ENCODE assay signal across 15 cellular contexts in the genomic region with DNA sequence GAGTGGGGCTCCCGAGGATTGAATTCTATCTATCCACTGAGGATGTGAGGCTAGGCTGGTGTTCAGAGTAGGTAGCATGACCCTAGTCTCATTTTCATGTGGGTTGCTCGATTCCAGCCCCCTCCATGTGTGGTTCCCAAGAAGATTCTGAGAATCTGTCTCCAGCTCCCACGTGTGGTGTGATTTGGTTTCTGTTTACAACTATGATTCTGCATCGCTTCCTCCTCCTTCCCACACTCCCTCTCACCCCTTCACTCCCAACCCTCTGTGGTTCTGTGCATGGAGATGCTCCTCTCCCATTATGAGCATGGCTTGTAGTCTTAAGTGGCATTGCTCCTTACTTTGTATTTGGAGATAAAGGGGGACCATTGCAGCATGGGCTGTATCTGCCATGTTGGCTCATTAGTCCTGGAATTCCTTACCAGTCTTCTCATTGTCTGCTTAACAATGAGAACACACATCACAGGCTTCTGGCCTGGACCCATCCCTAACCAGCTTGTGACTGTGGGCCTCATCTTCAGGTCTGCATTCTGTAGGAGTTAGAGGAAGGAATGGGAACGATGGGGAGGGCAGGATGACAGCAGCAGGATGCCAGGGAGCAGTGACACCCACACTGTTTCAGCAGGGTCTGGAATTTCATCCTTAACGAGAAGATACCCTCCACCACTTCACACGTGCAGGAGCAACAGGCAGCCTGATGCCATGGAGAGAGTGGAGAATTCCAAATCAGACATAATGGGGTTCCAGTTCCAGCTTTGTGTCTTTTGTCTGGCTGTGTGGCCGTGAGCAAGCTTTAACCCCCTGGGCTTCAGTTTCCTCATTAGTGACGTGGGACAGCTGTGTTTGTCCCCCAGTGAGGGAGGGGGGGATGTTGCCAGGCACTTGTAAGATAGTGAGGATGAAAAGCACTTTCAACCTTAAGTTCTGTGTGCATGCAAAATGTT.
A peak's percentile ranks its signal among the peaks of the same experiment; 100 is the strongest.
DNase-seq lines count a peak whose midpoint lies in the region; ATAC-seq, FAIRE-seq and TF ChIP-seq lines count a peak whose summit lies in the region.
"Had no signal": no experiment of that assay in that cellular context is flagged by ENCODE, and none has a peak within 500 bp of the region (broad histone marks: within the 10 kb centered on the region; RNA-seq: fewer than 3 reads in every experiment).

No MANE protein-coding gene starts in this region.

- no peak overlapping the region for H3K4me3 Mint-ChIP-seq in astrocyte (ENCODE audit: unreplicated experiment)
- no peak overlapping the region for H3K4me3 Mint-ChIP-seq in activated CD8-positive, alpha-beta T cell treated with anti-CD3 and anti-CD28 coated beads for 36 hours
- H3K4me3 Mint-ChIP-seq: CD4-positive, CD25-positive, alpha-beta regulatory T cell had no signal

- H4K20me1 ChIP-seq in astrocyte (ENCODE audit: insufficient read depth, low read length): no peaks in the 10 kb centered on the region

- H3K27ac ChIP-seq in astrocyte (ENCODE audit: low read depth, low read length) (peak overlapping the region; percentile 86), Peyer's patch (no peak overlapping the region)
- H3K27ac ChIP-seq: VCaP had no signal

- peak overlapping the region; percentile 31 for H2AFZ ChIP-seq in astrocyte (ENCODE audit: low read depth, low read length)

- peak; percentile 16 for DNase-seq in stimulated activated CD4-positive, alpha-beta T cell treated with anti-CD3 and anti-CD28 coated beads, Interleukin-15, amount 100 ng/mL, for 24 hours
- DNase-seq in stimulated activated CD4-positive, alpha-beta T cell treated with anti-CD3 and anti-CD28 coated beads, Interleukin-12 subunit alpha, Interleukin-12 subunit beta, amount 100 ng/mL, for 4 hours: no peak
- DNase-seq in astrocyte (ENCODE audit: low read depth): peak; percentile 38
- peak; percentile 30 for DNase-seq in myocyte (ENCODE audit: low read depth)
- DNase-seq in NCI-H510A (lab: John Stamatoyannopoulos, UW): no peak
- no peak for DNase-seq in activated CD8-positive, alpha-beta T cell treated with anti-CD3 and anti-CD28 coated beads for 36 hours
- no peak for DNase-seq in BE2C
- no peak for DNase-seq in Peyer's patch
- DNase-seq: activated naive CD4-positive, alpha-beta T cell; CD4-positive, CD25-positive, alpha-beta regulatory T cell; effector memory CD4-positive, alpha-beta T cell; naive B cell; stimulated activated CD4-positive, alpha-beta T cell treated with anti-CD3 and anti-CD28 coated beads, Interleukin-4, amount 100 ng/mL, for 1 hour had no signal

- H3K27me3 ChIP-seq in astrocyte (ENCODE audit: insufficient read depth, low read length) (no peaks in the 10 kb centered on the region), BE2C (no peaks in the 10 kb centered on the region), Peyer's patch (no peaks in the 10 kb centered on the region)

- FAIRE-seq in astrocyte (lab: Jason Lieb, UNC): no peak

- peak overlapping the region; percentile 88 for H3K27ac Mint-ChIP-seq in astrocyte (ENCODE audit: unreplicated experiment)
- H3K27ac Mint-ChIP-seq in activated CD8-positive, alpha-beta T cell treated with anti-CD3 and anti-CD28 coated beads for 36 hours: no peak overlapping the region
- H3K27ac Mint-ChIP-seq: CD4-positive, CD25-positive, alpha-beta regulatory T cell had no signal

- intact Hi-C loops in activated CD8-positive, alpha-beta T cell treated with anti-CD3 and anti-CD28 coated beads for 36 hours (cut with micrococcal nuclease): no loop called here

- no peaks in the 10 kb centered on the region for H3K9me3 Mint-ChIP-seq in astrocyte (ENCODE audit: unreplicated experiment)
- H3K9me3 Mint-ChIP-seq in activated CD8-positive, alpha-beta T cell treated with anti-CD3 and anti-CD28 coated beads for 36 hours: no peaks in the 10 kb centered on the region
- H3K9me3 Mint-ChIP-seq: CD4-positive, CD25-positive, alpha-beta regulatory T cell; naive B cell had no signal

- H3K9ac ChIP-seq in astrocyte (ENCODE audit: low read length): peak overlapping the region; percentile 68

- peaks cover 48% of the 10 kb centered on the region for H3K4me1 Mint-ChIP-seq in astrocyte (ENCODE audit: low read depth, unreplicated experiment)
- H3K4me1 Mint-ChIP-seq in activated CD8-positive, alpha-beta T cell treated with anti-CD3 and anti-CD28 coated beads for 36 hours (ENCODE audit: low read depth): peaks cover 12% of the 10 kb centered on the region

- H3K27me3 Mint-ChIP-seq in astrocyte (ENCODE audit: low read depth, unreplicated experiment): no peaks in the 10 kb centered on the region
- H3K27me3 Mint-ChIP-seq in activated CD8-positive, alpha-beta T cell treated with anti-CD3 and anti-CD28 coated beads for 36 hours: no peaks in the 10 kb centered on the region
- H3K27me3 Mint-ChIP-seq: naive B cell had no signal

- ATAC-seq in activated CD8-positive, alpha-beta T cell treated with anti-CD3 and anti-CD28 coated beads for 36 hours: no peak

- H3K36me3 Mint-ChIP-seq in astrocyte (ENCODE audit: low read depth, unreplicated experiment): peaks cover 18% of the 10 kb centered on the region
- no peaks in the 10 kb centered on the region for H3K36me3 Mint-ChIP-seq in activated CD8-positive, alpha-beta T cell treated with anti-CD3 and anti-CD28 coated beads for 36 hours (ENCODE audit: low read depth)
- H3K36me3 Mint-ChIP-seq: CD4-positive, CD25-positive, alpha-beta regulatory T cell; naive B cell had no signal

- POLR2A ChIA-PET in activated CD8-positive, alpha-beta T cell treated with anti-CD3 and anti-CD28 coated beads for 36 hours (lab: Charles Lee): no interaction called here

- peak overlapping the region; percentile 51 for H3K4me2 ChIP-seq in astrocyte (ENCODE audit: low read length)

- H3K4me3 ChIP-seq in astrocyte (ENCODE audit: insufficient read depth, low read depth, low read length): peak overlapping the region; percentile 10
- H3K4me3 ChIP-seq in BE2C (ENCODE audit: low read depth, low read length): no peak overlapping the region
- H3K4me3 ChIP-seq in Peyer's patch: no peak overlapping the region
- H3K4me3 ChIP-seq: thoracic aorta had no signal

- TF ChIP-seq POLR2A in Peyer's patch (IDR thresholded peaks at IDR 0.05): no peak

- CTCF ChIA-PET in activated CD8-positive, alpha-beta T cell treated with anti-CD3 and anti-CD28 coated beads for 36 hours (lab: Charles Lee): interaction anchor here (1.0 to 2.0 kb wide), 4 partner anchors 12 to 154 kb away, joined by 3 to 7 read pairs (median 4); no protein-coding TSS in a partner anchor

- H3K4me1 ChIP-seq in astrocyte (ENCODE audit: insufficient read depth, low read length) (peaks cover 28% of the 10 kb centered on the region), BE2C (no peaks in the 10 kb centered on the region), Peyer's patch (peaks cover 0 to 4% (median 0%) of the 10 kb centered on the region in 4 donors)

- H3K36me3 ChIP-seq in astrocyte (ENCODE audit: insufficient read depth, low read length) (no peaks in the 10 kb centered on the region), BE2C (no peaks in the 10 kb centered on the region), Peyer's patch (no peaks in the 10 kb centered on the region)
- H3K36me3 ChIP-seq: thoracic aorta had no signal

- no peaks in the 10 kb centered on the region for H3K9me3 ChIP-seq in astrocyte (ENCODE audit: insufficient read depth, low read depth, low read length)
- no peaks in the 10 kb centered on the region for H3K9me3 ChIP-seq in BE2C
- no peaks in the 10 kb centered on the region for H3K9me3 ChIP-seq in Peyer's patch
- H3K9me3 ChIP-seq: thoracic aorta had no signal

- TF ChIP-seq CTCF in astrocyte (IDR thresholded peaks at IDR 0.05; ENCODE audit: insufficient read depth, low read depth, low read length) (no peak), BE2C (IDR thresholded peaks at IDR 0.05; ENCODE audit: low read depth, low read length) (no peak), Peyer's patch (IDR thresholded peaks at IDR 0.05) (no peak)
- no peak for TF ChIP-seq CTCF in activated CD8-positive, alpha-beta T cell treated with anti-CD3 and anti-CD28 coated beads for 36 hours (IDR thresholded peaks at IDR 0.05)

- no peaks in the 10 kb centered on the region for H3K79me2 ChIP-seq in astrocyte (ENCODE audit: insufficient read depth, low read length)

Comparison
In these comparisons a context has a peak if more than half of its experiments do, and no peak if none do; other contexts are left out.
1. DNase-seq: peak in stimulated activated CD4-positive, alpha-beta T cell treated with anti-CD3 and anti-CD28 coated beads, Interleukin-15, amount 100 ng/mL, for 24 hours (single experiment), astrocyte (single experiment) and myocyte (single experiment); none in stimulated activated CD4-positive, alpha-beta T cell treated with anti-CD3 and anti-CD28 coated beads, Interleukin-12 subunit alpha, Interleukin-12 subunit beta, amount 100 ng/mL, for 4 hours (single experiment), NCI-H510A (single experiment), activated CD8-positive, alpha-beta T cell treated with anti-CD3 and anti-CD28 coated beads for 36 hours (single experiment), BE2C (single experiment) and Peyer's patch (0 of 3).